ENCODE assay signal across 9 cellular contexts in genomic region chr1:183593356-183593755, GRCh38. TPM values are rescaled to one million over a fixed set of nuclear protein-coding genes. Genes with fewer than 3 reads are reported as not detected.
DNase-seq lines count a peak whose midpoint lies in the region; ATAC-seq and TF ChIP-seq lines count a peak whose summit lies in the region.
"Had no signal": no experiment of that assay in that cellular context is flagged by ENCODE, and none has a peak within 500 bp of the region (broad histone marks: within the 10 kb centered on the region; RNA-seq: fewer than 3 reads in every experiment).

No MANE protein-coding gene starts in this region.

- intact Hi-C loops in spleen (cut with DNase I; ENCODE audit: low total_unique reads) = no loop called here
- intact Hi-C loops in lower leg skin (cut with DNase I; ENCODE audit: low total_unique reads) = no loop called here

- no peaks in the 10 kb centered on the region for H3K9me3 Mint-ChIP-seq in T-helper 1 cell treated with Interleukin-12 subunit alpha and Interleukin-12 subunit beta and Interleukin-4 antibody, amounts not matched to agents 30 μg/mL and 1 μg/mL, for 36 hours

- no peaks in the 10 kb centered on the region for H3K36me3 ChIP-seq in spleen

- peaks cover 6% of the 10 kb centered on the region for H3K36me3 Mint-ChIP-seq in T-helper 1 cell treated with Interleukin-12 subunit alpha and Interleukin-12 subunit beta and Interleukin-4 antibody, amounts not matched to agents 30 μg/mL and 1 μg/mL, for 36 hours (ENCODE audit: low read depth)

- H3K4me1 Mint-ChIP-seq in T-helper 1 cell treated with Interleukin-12 subunit alpha and Interleukin-12 subunit beta and Interleukin-4 antibody, amounts not matched to agents 30 μg/mL and 1 μg/mL, for 36 hours (ENCODE audit: low read depth) = peaks cover 48% of the 10 kb centered on the region

- TF ChIP-seq CTCF in spleen (IDR thresholded peaks at IDR 0.05 in 8 of 11, conservative IDR thresholded peaks at IDR 0.05 in 3 of 11) (no peak), lower leg skin (IDR thresholded peaks at IDR 0.05) (no peak)

- no peak for DNase-seq in T-helper 1 cell
- peak; percentile 93 for DNase-seq in SKM-1 (lab: John Stamatoyannopoulos, UW; ENCODE audit: unreplicated experiment)
- DNase-seq in spleen = no peak
- DNase-seq in activated T-cell treated with anti-CD3 and anti-CD28 coated beads for 4 hours = no peak
- DNase-seq in lower leg skin (ENCODE audit: low spot score in 2 of 2) = no peak

- H3K27ac Mint-ChIP-seq in T-helper 1 cell treated with Interleukin-12 subunit alpha and Interleukin-12 subunit beta and Interleukin-4 antibody, amounts not matched to agents 30 μg/mL and 1 μg/mL, for 36 hours = peak overlapping the region; percentile 9

- no peak for TF ChIP-seq POLR2A in spleen (IDR thresholded peaks at IDR 0.05)
- TF ChIP-seq POLR2A in lower leg skin (IDR thresholded peaks at IDR 0.05) = no peak

- 30 to 50% (median 37%) methylated on average over 3 of the region's 3 CpGs for WGBS in spleen, 5 donors
- WGBS in lower leg skin, 2 donors = 63 to 76% methylated on average over 3 of the region's 3 CpGs

- peak overlapping the region in 1 of 8 donors; percentile 11 for H3K4me3 ChIP-seq in spleen
- H3K4me3 ChIP-seq in lower leg skin (ENCODE audit: low read depth, poor library complexity, severe bottlenecking) = no peak overlapping the region

- no peaks in the 10 kb centered on the region for H3K9me3 ChIP-seq in spleen

- no peak overlapping the region for H3K4me3 Mint-ChIP-seq in T-helper 1 cell treated with Interleukin-12 subunit alpha and Interleukin-12 subunit beta and Interleukin-4 antibody, amounts not matched to agents 30 μg/mL and 1 μg/mL, for 36 hours

- peak overlapping the region in 7 of 8 donors; percentile 33 to 98 (median 89) for H3K27ac ChIP-seq in spleen
- H3K27ac ChIP-seq: 22Rv1 had no signal

- H3K27me3 ChIP-seq in spleen (replicated peaks in 1 of 7) = no peaks in the 10 kb centered on the region

- no peaks in the 10 kb centered on the region for H3K27me3 Mint-ChIP-seq in T-helper 1 cell treated with Interleukin-12 subunit alpha and Interleukin-12 subunit beta and Interleukin-4 antibody, amounts not matched to agents 30 μg/mL and 1 μg/mL, for 36 hours (ENCODE audit: low read depth)

- ATAC-seq in HG02981 (IDR thresholded peaks at IDR 0.05; ENCODE audit: unreplicated experiment) (peak; percentile 52), HG02970 (IDR thresholded peaks at IDR 0.05; ENCODE audit: low FRiP score, unreplicated experiment) (no peak)

- peaks cover 2 to 60% (median 45%) of the 10 kb centered on the region in 6 donors for H3K4me1 ChIP-seq in spleen

RNA-seq across cellular contexts. Expression of gene NCF2, which starts 3.1 kb away (rescaled TPM):
- 100 to 1,000 TPM in 5 of 7 donors, 10 to 100 TPM in 2; 62.2 to 232 (median 114) TPM for total RNA-seq in spleen
- 10 to 100 TPM; 14.9 to 34.7 (median 20.5) TPM for polyA plus RNA-seq in spleen
- 10 to 100 TPM; 26.6 to 58.2 (median 33.4) TPM for total RNA-seq in lower leg skin

RNA-seq across cellular contexts. Expression of gene ARPC5, which starts 42.2 kb away (rescaled TPM):
- total RNA-seq in spleen = 100 to 1,000 TPM; 141 to 221 (median 171) TPM
- 100 to 1,000 TPM; 122 to 208 (median 190) TPM for polyA plus RNA-seq in spleen
- total RNA-seq in lower leg skin = 10 to 100 TPM; 33.0 to 73.5 (median 68.2) TPM

RNA-seq across cellular contexts. Expression of gene APOBEC4, which starts 59.8 kb away (rescaled TPM):
- total RNA-seq in spleen (not detected), lower leg skin (not detected)
- polyA plus RNA-seq in spleen = not detected
